17 cellular contexts compared by ENCODE assay signal in the genomic region with DNA sequence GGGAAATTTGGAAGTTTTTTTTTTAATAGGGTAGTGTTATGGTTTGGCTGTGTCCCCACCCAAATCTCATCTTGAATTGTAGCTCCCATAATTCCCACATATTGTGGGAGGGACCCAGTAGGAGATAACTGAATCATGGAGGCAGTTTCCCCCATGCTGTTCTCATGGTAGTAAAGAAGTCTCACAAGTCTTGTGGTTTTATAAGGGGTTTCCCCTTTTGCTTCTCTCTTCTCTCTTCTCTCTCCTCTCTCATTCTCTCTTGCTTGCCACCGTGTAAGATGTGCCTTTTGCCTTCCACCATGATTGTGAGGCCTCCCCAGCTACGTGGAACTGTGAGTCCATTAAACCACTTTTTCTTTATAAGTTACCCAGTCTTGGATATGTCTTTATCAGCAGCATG. TPM values are rescaled to one million over a fixed set of nuclear protein-coding genes. Genes with fewer than 3 reads are reported as not detected.
"Had no signal": no experiment of that assay in that cellular context is flagged by ENCODE, and none has a peak within 500 bp of the region (broad histone marks: within the 10 kb centered on the region; RNA-seq: fewer than 3 reads in every experiment).

No MANE protein-coding gene starts in this region.

RNA-seq across cellular contexts. Expression of gene CACNG3, which starts 17.3 kb away (rescaled TPM):
- total RNA-seq: activated naive CD4-positive, alpha-beta T cell treated with anti-CD3 and anti-CD28 coated beads for 36 hours; activated naive CD4-positive, alpha-beta T cell treated with anti-CD3 and anti-CD28 coated beads, Interleukin-2, amount 50 U/mL, for 72 hours; activated naive CD8-positive, alpha-beta T cell treated with anti-CD3 and anti-CD28 coated beads for 36 hours; activated naive CD8-positive, alpha-beta T cell treated with anti-CD3 and anti-CD28 coated beads, Interleukin-2, amount 10 ng/mL, durations not matched to agents 7 days and 5 days; activated T-cell treated with anti-CD3 and anti-CD28 coated beads, Interleukin-2, amount 50 U/mL, for 4 hours; activated T-cell treated with anti-CD3 and anti-CD28 coated beads, Interleukin-2, amount 50 U/mL, for 72 hours; activated T-helper 1 cell treated with anti-CD3 and anti-CD28 coated beads, Interleukin-12 subunit alpha, Interleukin-12 subunit beta, Interleukin-2, Interleukin-4 antibody, amounts not matched to agents 30 ng/mL and 10 ng/mL and 1 ng/mL, durations not matched to agents 14 hours and 24 hours and 36 hours; activated T-helper 2 cell treated with anti-CD3 and anti-CD28 coated beads, Interferon-gamma antibody, Interleukin-2, Interleukin-4, amounts not matched to agents 10 μg/mL and 5 μg/mL and 100 μg/mL, durations not matched to agents 14 hours and 24 hours and 36 hours; aorta; ascending aorta; astrocyte; body of pancreas; breast epithelium; bronchial epithelial cell; cardiac muscle cell; cardiac septum; chondrocyte had no signal
